ENCODE assay signal across 8 cellular contexts in the genomic region with DNA sequence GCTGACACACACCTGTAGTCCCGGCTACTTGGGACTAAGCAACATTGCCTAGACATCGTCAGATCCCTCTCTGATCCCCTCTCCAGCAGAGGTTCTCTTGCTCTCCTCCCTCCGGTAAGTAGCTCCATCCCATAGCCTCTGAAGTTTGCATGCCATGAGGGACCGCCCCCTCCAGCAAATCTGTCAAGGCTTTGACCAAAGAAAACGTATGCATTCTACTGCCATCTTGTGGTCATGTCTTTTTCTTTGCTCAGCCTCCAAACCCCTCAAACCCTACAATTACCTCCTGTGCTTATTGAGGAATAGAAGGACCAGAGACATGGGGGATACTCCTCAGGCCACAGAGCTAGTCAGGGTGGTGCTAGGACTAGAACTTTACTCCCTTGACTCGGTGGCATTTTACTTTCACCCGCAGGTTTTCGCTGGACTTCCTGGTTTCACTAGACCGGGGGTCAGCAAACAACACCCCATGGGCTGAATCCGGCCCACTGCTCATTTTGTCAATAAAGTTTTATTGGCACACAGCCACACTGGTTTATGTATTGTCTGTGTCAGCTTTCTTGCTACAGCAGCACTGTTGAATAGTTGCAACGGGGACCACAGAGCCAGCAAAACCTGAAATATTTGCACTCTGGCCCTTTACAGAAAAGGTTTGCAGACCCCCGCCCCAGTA.
DNase-seq lines count a peak whose midpoint lies in the region; ATAC-seq and TF ChIP-seq lines count a peak whose summit lies in the region.

No MANE protein-coding gene starts in this region.

- peak; percentile 45 for TF ChIP-seq CTCF in HL-60 (IDR thresholded peaks at IDR 0.05; ENCODE audit: insufficient read depth, low read length)

- in situ Hi-C loops in T47D (cut with HindIII; ENCODE audit: low pct_unique_long_range_greater_than_20kb, low sequenced_read_pairs), result no loop called here

- H3K9ac ChIP-seq in mesenchymal stem cell (ENCODE audit: low read length), result no peak overlapping the region

- DNase-seq in DMS153 (lab: John Stamatoyannopoulos, UW) (peak; percentile 40), HL-60 (ENCODE audit: low read depth in 1 of 2, low spot score in 1 of 2) (peak; percentile 26 to 42), NCI-H748 treated with DMSO at 0.1 percent for 48 hours (lab: John Stamatoyannopoulos, UW) (peak; percentile 53), T47D (ENCODE audit: low read depth in 1 of 2, low spot score in 1 of 2) (peak; percentile 51 to 91), mesenchymal stem cell (peak; percentile 49), cerebellar nuclear complex (lab: John Stamatoyannopoulos, UW) (no peak)
- no peak for DNase-seq in activated naive CD4-positive, alpha-beta T cell (lab: John Stamatoyannopoulos, UW)

- H2AFZ ChIP-seq in mesenchymal stem cell (ENCODE audit: low read depth, low read length), result no peak overlapping the region

- no peak overlapping the region for H4K91ac ChIP-seq in mesenchymal stem cell (ENCODE audit: low read length)

- no peak overlapping the region for H3K4ac ChIP-seq in mesenchymal stem cell (ENCODE audit: low read depth in 1 of 2, low read length in 2 of 2)

- no peak overlapping the region for H3K27ac ChIP-seq in HL-60 (replicated peaks)
- no peak overlapping the region for H3K27ac ChIP-seq in mesenchymal stem cell (ENCODE audit: low read length, poor library complexity, severe bottlenecking)

- H3K4me1 ChIP-seq in mesenchymal stem cell (ENCODE audit: control insufficient read depth, insufficient read depth, low read depth, low read length), result no peaks in the 10 kb centered on the region

- no peaks in the 10 kb centered on the region for H3K79me1 ChIP-seq in mesenchymal stem cell (replicated peaks; ENCODE audit: low read length, poor library complexity, severe bottlenecking)

- H3K4me3 ChIP-seq in HL-60 (replicated peaks; ENCODE audit: insufficient read depth, low read length), result no peak overlapping the region
- H3K4me3 ChIP-seq in mesenchymal stem cell (ENCODE audit: insufficient read depth in 1 of 2, low read depth in 1 of 2, low read length in 2 of 2), result no peak overlapping the region

- H3K18ac ChIP-seq in mesenchymal stem cell (ENCODE audit: low read depth in 1 of 2, low read length in 2 of 2), result no peak overlapping the region

- H3K14ac ChIP-seq in mesenchymal stem cell (ENCODE audit: low read length in 2 of 2), result no peak overlapping the region

- peaks cover 9% of the 10 kb centered on the region for H3K9me3 ChIP-seq in mesenchymal stem cell (ENCODE audit: control insufficient read depth, low read length)

- H3K4me2 ChIP-seq in mesenchymal stem cell (ENCODE audit: low read length, poor library complexity, severe bottlenecking), result no peak overlapping the region

- ATAC-seq in GM18505 (IDR thresholded peaks at IDR 0.05; ENCODE audit: unreplicated experiment), result no peak

- no peak for TF ChIP-seq POLR2A in GM18505 (IDR thresholded peaks at IDR 0.05; ENCODE audit: borderline replicate concordance, extremely low read depth, insufficient read depth, insufficient read length)

- H2BK12ac ChIP-seq in mesenchymal stem cell (ENCODE audit: low read length in 2 of 2), result no peak overlapping the region

- 58% methylated on average over 12 of the region's 12 CpGs for WGBS in mesenchymal stem cell

- no peak overlapping the region for H4K8ac ChIP-seq in mesenchymal stem cell (ENCODE audit: low read length)

- no peaks in the 10 kb centered on the region for H3K36me3 ChIP-seq in mesenchymal stem cell (ENCODE audit: control insufficient read depth in 1 of 2, insufficient read depth in 2 of 2, low read depth in 1 of 2, low read length in 2 of 2)

- no peak overlapping the region for H3K23ac ChIP-seq in mesenchymal stem cell (ENCODE audit: low read length in 2 of 2)

- H2BK120ac ChIP-seq in mesenchymal stem cell (ENCODE audit: low read depth, low read length), result no peak overlapping the region

- no peak overlapping the region for H2AK5ac ChIP-seq in mesenchymal stem cell (ENCODE audit: low read length, severe bottlenecking)

- H2BK15ac ChIP-seq in mesenchymal stem cell (ENCODE audit: low read depth, poor library complexity, severe bottlenecking), result no peak overlapping the region

- no peaks in the 10 kb centered on the region for H3K27me3 ChIP-seq in HL-60 (ENCODE audit: insufficient read depth, poor library complexity, severe bottlenecking)
- no peaks in the 10 kb centered on the region for H3K27me3 ChIP-seq in mesenchymal stem cell (ENCODE audit: control insufficient read depth in 1 of 2, insufficient read depth in 1 of 2, low read length in 2 of 2)

- H2BK5ac ChIP-seq in mesenchymal stem cell (ENCODE audit: low read depth, low read length, poor library complexity, severe bottlenecking), result no peak overlapping the region

Comparison
In these comparisons a context has a peak if more than half of its experiments do, and no peak if none do; other contexts are left out.
1. DNase-seq: peak in DMS153 (single experiment), HL-60 (2 of 2), NCI-H748 treated with DMSO at 0.1 percent for 48 hours (single experiment), T47D (2 of 2) and mesenchymal stem cell (single experiment); none in cerebellar nuclear complex (0 of 2) and activated naive CD4-positive, alpha-beta T cell (0 of 4).